In the genomic region with DNA sequence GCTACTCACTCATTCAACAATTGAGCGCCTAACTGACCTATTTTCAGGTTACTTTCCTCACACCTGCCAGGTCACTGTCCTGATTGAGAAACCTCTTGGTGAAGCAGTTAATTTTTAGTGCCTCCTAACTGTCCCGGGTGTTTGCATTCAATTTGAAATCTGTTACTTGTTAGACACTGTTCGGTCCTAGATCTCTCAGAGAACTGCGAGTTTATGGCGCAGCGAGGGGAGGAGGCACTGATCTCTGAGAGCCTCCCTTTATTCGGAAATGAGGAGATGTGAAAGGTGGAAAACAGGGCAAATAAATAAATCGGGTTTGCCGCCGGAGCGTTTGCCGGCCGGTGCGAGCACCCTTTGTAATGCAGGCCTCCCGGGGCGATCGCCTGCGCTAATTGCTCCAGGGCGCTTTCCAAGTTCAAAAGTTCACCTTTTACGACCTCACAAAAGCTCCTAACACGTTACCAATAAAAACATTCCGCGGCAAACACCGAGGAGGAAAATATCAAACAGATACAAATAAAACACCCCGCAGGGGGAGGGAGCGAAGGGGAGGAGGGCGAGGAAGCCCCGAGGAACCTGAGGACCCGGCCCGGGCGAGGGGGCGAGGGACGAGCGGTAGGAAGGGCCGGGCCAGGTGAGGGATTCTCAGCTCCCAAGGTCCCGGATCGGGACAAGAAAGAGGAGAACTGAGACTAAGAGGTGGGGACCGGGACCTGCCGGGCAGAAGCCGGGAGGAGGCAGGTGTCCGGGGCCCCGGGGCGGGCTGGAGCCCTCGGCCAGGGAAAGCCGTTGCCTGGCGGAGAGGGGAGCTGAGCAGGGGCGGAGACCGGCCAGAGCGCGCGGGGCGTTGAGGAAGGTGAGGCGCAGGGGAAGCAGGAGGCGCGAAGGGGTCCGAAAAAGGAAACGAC, we compare ENCODE assay signal across 1 cellular context.
TF ChIP-seq lines count a peak whose summit lies in the region.

No MANE protein-coding gene starts in this region.

TF ChIP-seq in K562, 482 proteins besides CTCF, POLR2A, EP300 and RAD21 (continued from another document and continues in another):
- TF ChIP-seq CEBPG (CRISPR knock-in tag; IDR thresholded peaks at IDR 0.05) (no peak), CEBPG (tag; conservative IDR thresholded peaks at IDR 0.05 in 1 of 2, IDR thresholded peaks at IDR 0.05 in 1 of 2) (0 out of 4 replicates have a peak, but pooled peaks of 1 of the 2 experiments have one; percentile 32), USF1 (CRISPR knock-in tag; IDR thresholded peaks at IDR 0.05) (no peak), TFE3 (CRISPR knock-in tag; IDR thresholded peaks at IDR 0.05) (no peak), ZNF644 (tag; IDR thresholded peaks at IDR 0.05; ENCODE audit: low read depth) (no peak), BCOR (IDR thresholded peaks at IDR 0.05) (0 out of 2 replicates have a peak, but pooled peaks have one; percentile 22), CC2D1A (IDR thresholded peaks at IDR 0.05) (0 out of 2 replicates have a peak, but pooled peaks have one; percentile 32), HCFC1 (IDR thresholded peaks at IDR 0.05; ENCODE audit: low read depth, low read length) (no peak), MYBL2 (IDR thresholded peaks at IDR 0.05; ENCODE audit: low read depth) (peak; percentile 81), MYBL2 (CRISPR knock-in tag; IDR thresholded peaks at IDR 0.05; ENCODE audit: borderline replicate concordance) (no peak), NR3C1 (CRISPR knock-in tag; IDR thresholded peaks at IDR 0.05) (no peak), NKRF (IDR thresholded peaks at IDR 0.05; ENCODE audit: borderline replicate concordance) (0 out of 2 replicates have a peak, but pooled peaks have one; percentile 21), ZNF707 (CRISPR knock-in tag; conservative IDR thresholded peaks at IDR 0.05) (no peak), ARID4B (CRISPR knock-in tag; IDR thresholded peaks at IDR 0.05) (peak; percentile 39; the same call in 1 of the 2 replicates), MTA2 (IDR thresholded peaks at IDR 0.05; ENCODE audit: low read depth) (no peak), ZNF140 (CRISPR knock-in tag; IDR thresholded peaks at IDR 0.05) (no peak), FOXM1 (IDR thresholded peaks at IDR 0.05; ENCODE audit: low read depth) (peak; percentile 90), FOXM1 (CRISPR knock-in tag; IDR thresholded peaks at IDR 0.05; ENCODE audit: low read depth) (no peak), ZKSCAN1 (IDR thresholded peaks at IDR 0.05; ENCODE audit: low read depth, low read length) (no peak), CBFA2T2 (conservative IDR thresholded peaks at IDR 0.05) (no peak), RCOR1 (IDR thresholded peaks at IDR 0.05; ENCODE audit: borderline replicate concordance in 1 of 2, low read depth in 2 of 2, low read length in 2 of 2) (0 out of 4 replicates have a peak, but pooled peaks of 1 of the 2 experiments have one; percentile 9), GATAD2B (IDR thresholded peaks at IDR 0.05; ENCODE audit: borderline replicate concordance) (no peak), TEAD1 (CRISPR knock-in tag; IDR thresholded peaks at IDR 0.05) (no peak), KLF13 (tag; IDR thresholded peaks at IDR 0.05; ENCODE audit: borderline replicate concordance, low read depth) (no peak), NR0B1 (IDR thresholded peaks at IDR 0.05; ENCODE audit: partially characterized antibody) (no peak), SMARCA5 (IDR thresholded peaks at IDR 0.05) (no peak), DMBX1 (CRISPR knock-in tag; IDR thresholded peaks at IDR 0.05; ENCODE audit: borderline replicate concordance) (no peak), JUND (IDR thresholded peaks at IDR 0.05; ENCODE audit: borderline replicate concordance, low read depth, low read length) (no peak), JUND (tag; IDR thresholded peaks at IDR 0.05; ENCODE audit: borderline replicate concordance, low read depth, low read length) (no peak), CCAR2 (IDR thresholded peaks at IDR 0.05; ENCODE audit: low read depth, low read length) (no peak), HNRNPL (IDR thresholded peaks at IDR 0.05; ENCODE audit: low read depth, low read length) (no peak), L3MBTL2 (IDR thresholded peaks at IDR 0.05) (no peak), ZNF764 (CRISPR knock-in tag; IDR thresholded peaks at IDR 0.05; ENCODE audit: low read depth) (no peak), ASH1L (IDR thresholded peaks at IDR 0.05; ENCODE audit: borderline replicate concordance, low read depth, partially characterized antibody) (no peak), ARID1B (IDR thresholded peaks at IDR 0.05) (no peak), ZNF165 (CRISPR knock-in tag; IDR thresholded peaks at IDR 0.05; ENCODE audit: borderline replicate concordance) (no peak), ZNF766 (CRISPR knock-in tag; conservative IDR thresholded peaks at IDR 0.05) (no peak), NBN (IDR thresholded peaks at IDR 0.05; ENCODE audit: low read depth) (no peak), ZNF282 (CRISPR knock-in tag; IDR thresholded peaks at IDR 0.05) (no peak), ESRRA (IDR thresholded peaks at IDR 0.05; ENCODE audit: borderline replicate concordance, low read depth) (no peak), RBFOX2 (IDR thresholded peaks at IDR 0.05; ENCODE audit: low read depth, low read length) (peak; percentile 25), KLF10 (CRISPR knock-in tag; IDR thresholded peaks at IDR 0.05) (no peak), RBM17 (IDR thresholded peaks at IDR 0.05; ENCODE audit: borderline replicate concordance, low read depth, low read length) (no peak), ZNF507 (tag; conservative IDR thresholded peaks at IDR 0.05) (no peak), EHMT2 (IDR thresholded peaks at IDR 0.05) (no peak), UBTF (IDR thresholded peaks at IDR 0.05; ENCODE audit: borderline replicate concordance in 1 of 2, low read depth in 2 of 2, low read length in 2 of 2) (peak; percentile 82 to 87; a peak in 3 of 4 replicates), POLR3G (IDR thresholded peaks at IDR 0.05; ENCODE audit: extremely low read depth, insufficient read length, insufficient replicate concordance) (no peak)
- TF ChIP-seq, protein P1, sequence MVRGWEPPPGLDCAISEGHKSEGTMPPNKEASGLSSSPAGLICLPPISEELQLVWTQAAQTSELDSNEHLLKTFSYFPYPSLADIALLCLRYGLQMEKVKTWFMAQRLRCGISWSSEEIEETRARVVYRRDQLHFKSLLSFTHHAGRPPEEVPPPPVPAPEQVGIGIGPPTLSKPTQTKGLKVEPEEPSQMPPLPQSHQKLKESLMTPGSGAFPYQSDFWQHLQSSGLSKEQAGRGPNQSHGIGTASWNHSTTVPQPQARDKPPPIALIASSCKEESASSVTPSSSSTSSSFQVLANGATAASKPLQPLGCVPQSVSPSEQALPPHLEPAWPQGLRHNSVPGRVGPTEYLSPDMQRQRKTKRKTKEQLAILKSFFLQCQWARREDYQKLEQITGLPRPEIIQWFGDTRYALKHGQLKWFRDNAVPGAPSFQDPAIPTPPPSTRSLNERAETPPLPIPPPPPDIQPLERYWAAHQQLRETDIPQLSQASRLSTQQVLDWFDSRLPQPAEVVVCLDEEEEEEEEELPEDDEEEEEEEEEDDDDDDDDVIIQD (CRISPR knock-in tag; IDR thresholded peaks at IDR 0.05): no peak
- TF ChIP-seq, protein P2, sequence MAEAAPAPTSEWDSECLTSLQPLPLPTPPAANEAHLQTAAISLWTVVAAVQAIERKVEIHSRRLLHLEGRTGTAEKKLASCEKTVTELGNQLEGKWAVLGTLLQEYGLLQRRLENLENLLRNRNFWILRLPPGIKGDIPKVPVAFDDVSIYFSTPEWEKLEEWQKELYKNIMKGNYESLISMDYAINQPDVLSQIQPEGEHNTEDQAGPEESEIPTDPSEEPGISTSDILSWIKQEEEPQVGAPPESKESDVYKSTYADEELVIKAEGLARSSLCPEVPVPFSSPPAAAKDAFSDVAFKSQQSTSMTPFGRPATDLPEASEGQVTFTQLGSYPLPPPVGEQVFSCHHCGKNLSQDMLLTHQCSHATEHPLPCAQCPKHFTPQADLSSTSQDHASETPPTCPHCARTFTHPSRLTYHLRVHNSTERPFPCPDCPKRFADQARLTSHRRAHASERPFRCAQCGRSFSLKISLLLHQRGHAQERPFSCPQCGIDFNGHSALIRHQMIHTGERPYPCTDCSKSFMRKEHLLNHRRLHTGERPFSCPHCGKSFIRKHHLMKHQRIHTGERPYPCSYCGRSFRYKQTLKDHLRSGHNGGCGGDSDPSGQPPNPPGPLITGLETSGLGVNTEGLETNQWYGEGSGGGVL (CRISPR knock-in tag; IDR thresholded peaks at IDR 0.05): no peak
